ENCODE assay signal across 10 cellular contexts in the genomic region with DNA sequence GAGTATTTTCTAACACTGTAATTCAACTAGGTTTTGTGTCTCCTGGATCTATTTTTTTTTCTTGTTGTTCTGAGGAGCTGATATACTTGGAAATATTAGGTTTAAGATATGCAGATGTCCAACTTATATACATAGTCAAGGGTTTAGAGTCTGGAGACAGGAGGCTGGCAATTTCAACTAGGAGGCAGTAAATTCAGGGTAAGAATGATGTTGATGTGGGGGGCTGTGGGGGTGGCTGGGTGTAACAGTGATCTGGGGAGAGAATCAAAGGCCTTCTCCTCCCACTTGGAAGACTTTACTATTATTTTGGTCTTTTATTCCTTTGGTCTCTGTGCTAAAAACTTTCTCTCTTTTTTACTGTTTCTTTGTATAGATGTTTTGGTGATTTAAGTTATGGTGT.
DNase-seq lines count a peak whose midpoint lies in the region; TF ChIP-seq lines count a peak whose summit lies in the region.
"Had no signal": no experiment of that assay in that cellular context is flagged by ENCODE, and none has a peak within 500 bp of the region (broad histone marks: within the 10 kb centered on the region; RNA-seq: fewer than 3 reads in every experiment).

No MANE protein-coding gene starts in this region.

- peak overlapping the region; percentile 49 for H3K27ac ChIP-seq in A673 (ENCODE audit: low read depth, low read length, poor library complexity, severe bottlenecking)
- peak overlapping the region; percentile 52 for H3K27ac ChIP-seq in HUES48 (ENCODE audit: low read depth, low read length)

- no peak for DNase-seq in A673 (ENCODE audit: low spot score)
- no peak for DNase-seq in nephron progenitor cell
- no peak for DNase-seq in NCI-H345 (lab: John Stamatoyannopoulos, UW)
- DNase-seq in EL = no peak
- no peak for DNase-seq in SW480 (ENCODE audit: low spot score)
- no peak for DNase-seq in NK-92 treated with Interleukin-12 subunit alpha and Interleukin-12 subunit beta, amount 100 ng/mL, for 24 hours (lab: John Stamatoyannopoulos, UW)
- DNase-seq: activated CD4-positive, alpha-beta T cell treated with anti-CD3 and anti-CD28 coated beads, Interleukin-2, amount 10 ng/mL, durations not matched to agents 7 days and 5 days; KBM-7 had no signal

- H3K4me1 ChIP-seq in A673 (ENCODE audit: insufficient read depth, low read length, poor library complexity, severe bottlenecking) = peaks cover 21% of the 10 kb centered on the region
- peaks cover 21% of the 10 kb centered on the region for H3K4me1 ChIP-seq in HUES48 (ENCODE audit: control insufficient read depth, insufficient read depth, low read length)
- peaks cover 9% of the 10 kb centered on the region for H3K4me1 ChIP-seq in endocrine pancreas (ENCODE audit: control insufficient read depth, insufficient read depth, low read length)

- peaks cover 87% of the 10 kb centered on the region for H3K4me1 Mint-ChIP-seq in nephron progenitor cell

- BruUV-seq in A673 (replicated peaks; lab: Mats Ljungman, UMichigan) = TSS peak; percentile 54

- TF ChIP-seq CTCF in A673 (conservative IDR thresholded peaks at IDR 0.05; ENCODE audit: low read depth, low read length) (no peak), nephron progenitor cell (IDR thresholded peaks at IDR 0.05) (no peak)

- no peaks in the 10 kb centered on the region for H3K9me3 ChIP-seq in A673 (ENCODE audit: low read depth, low read length, poor library complexity, severe bottlenecking)
- H3K9me3 ChIP-seq in HUES48 (ENCODE audit: control insufficient read depth, insufficient read depth, low read length) = no peaks in the 10 kb centered on the region
- H3K9me3 ChIP-seq in endocrine pancreas (ENCODE audit: control insufficient read depth, low read length) = no peaks in the 10 kb centered on the region

- POLR2A ChIA-PET in A673 (lab: Charles Lee; ENCODE audit: low non-redundant PET) = interaction anchor here (0.5 kb wide), 1 partner anchor 73 kb away, joined by 3 read pairs; no protein-coding TSS in a partner anchor

- H3K27me3 ChIP-seq in A673 (replicated peaks; ENCODE audit: insufficient read depth, low read depth, low read length, poor library complexity) (no peaks in the 10 kb centered on the region), HUES48 (ENCODE audit: control insufficient read depth, insufficient read depth, low read length) (no peaks in the 10 kb centered on the region), endocrine pancreas (ENCODE audit: control insufficient read depth, insufficient read depth, low read length) (no peaks in the 10 kb centered on the region)

- no peaks in the 10 kb centered on the region for H3K9me3 Mint-ChIP-seq in nephron progenitor cell
- H3K9me3 Mint-ChIP-seq: activated CD4-positive, alpha-beta T cell treated with anti-CD3 and anti-CD28 coated beads, Interleukin-2, amount 10 ng/mL, durations not matched to agents 7 days and 5 days had no signal

- H3K9ac ChIP-seq in HUES48 (ENCODE audit: low read depth, low read length) (peak overlapping the region; percentile 30; the same call in 1 of the 2 replicates), endocrine pancreas (ENCODE audit: control insufficient read depth, insufficient read depth, low read length) (no peak overlapping the region)

- no peaks in the 10 kb centered on the region for H3K27me3 Mint-ChIP-seq in nephron progenitor cell (ENCODE audit: low read depth, poor library complexity)
- H3K27me3 Mint-ChIP-seq: activated CD4-positive, alpha-beta T cell treated with anti-CD3 and anti-CD28 coated beads, Interleukin-2, amount 10 ng/mL, durations not matched to agents 7 days and 5 days had no signal

- CTCF ChIA-PET in A673 (lab: Charles Lee) = no interaction called here

- intact Hi-C loops in A673 (cut with micrococcal nuclease; ENCODE audit: unreplicated experiment) = no loop called here

- H3K36me3 Mint-ChIP-seq in nephron progenitor cell (ENCODE audit: low read depth) = peaks cover 22% of the 10 kb centered on the region

- H3K36me3 ChIP-seq in A673 (ENCODE audit: insufficient read depth, low read length, poor library complexity, severe bottlenecking) (no peaks in the 10 kb centered on the region), HUES48 (ENCODE audit: control insufficient read depth, insufficient read depth, low read length) (no peaks in the 10 kb centered on the region), endocrine pancreas (ENCODE audit: control insufficient read depth, insufficient read depth, low read length) (no peaks in the 10 kb centered on the region)

- peak overlapping the region; percentile 79 for H3K4me3 Mint-ChIP-seq in nephron progenitor cell
- H3K4me3 Mint-ChIP-seq: activated CD4-positive, alpha-beta T cell treated with anti-CD3 and anti-CD28 coated beads, Interleukin-2, amount 10 ng/mL, durations not matched to agents 7 days and 5 days had no signal

- H3K27ac Mint-ChIP-seq in nephron progenitor cell = peak overlapping the region; percentile 91
- H3K27ac Mint-ChIP-seq: activated CD4-positive, alpha-beta T cell treated with anti-CD3 and anti-CD28 coated beads, Interleukin-2, amount 10 ng/mL, durations not matched to agents 7 days and 5 days had no signal

- peak overlapping the region; percentile 11 for H3K4me3 ChIP-seq in A673 (ENCODE audit: low read depth, low read length, poor library complexity, severe bottlenecking)
- peak overlapping the region; percentile 37; the same call in 1 of the 2 replicates for H3K4me3 ChIP-seq in HUES48 (ENCODE audit: low read depth, low read length)
- H3K4me3 ChIP-seq in endocrine pancreas (ENCODE audit: control insufficient read depth, insufficient read depth, low read length) = peak overlapping the region; percentile 73

Comparison
In these comparisons a context has a peak if more than half of its experiments do, and no peak if none do; other contexts are left out.
1. H3K4me3 ChIP-seq: peak in every context shown above with its lines; median percentile 73 in endocrine pancreas; 37 in HUES48; 11 in A673.